ENCODE assay signal across 36 cellular contexts in genomic region chr18:35245719-35246317, GRCh38.
"Had no signal": no experiment of that assay in that cellular context is flagged by ENCODE, and none has a peak within 500 bp of the region (broad histone marks: within the 10 kb centered on the region; RNA-seq: fewer than 3 reads in every experiment).

No MANE protein-coding gene starts in this region.

- DNase-seq: activated B cell treated with CpG ODN at 0.5 μM for 24 hours; activated CD4-positive, alpha-beta memory T cell treated with anti-CD3 and anti-CD28 coated beads for 36 hours; activated CD4-positive, alpha-beta T cell treated with anti-CD3 and anti-CD28 coated beads for 4 hours; activated CD4-positive, alpha-beta T cell treated with anti-CD3 and anti-CD28 coated beads, Interleukin-2, amount 50 U/mL, for 1 hour; activated CD4-positive, CD25-positive, alpha-beta regulatory T cell treated with anti-CD3 and anti-CD28 coated beads, Interleukin-2, amount 50 U/mL, for 72 hours; activated CD8-positive, alpha-beta memory T cell treated with anti-CD3 and anti-CD28 coated beads, Interleukin-2, amount 50 U/mL, for 4 hours; activated gamma-delta T cell treated with Interleukin-2 at 50 U/mL for 16 hours; activated naive CD4-positive, alpha-beta T cell treated with anti-CD3 and anti-CD28 coated beads for 36 hours; activated T-cell treated with anti-CD3 and anti-CD28 coated beads for 4 hours; activated T-cell treated with anti-CD3 and anti-CD28 coated beads, Interleukin-2, amount 50 U/mL, for 4 hours; anterior cingulate cortex; caudate nucleus; cerebellar nuclear complex; MG63; NCI-H1048; NCI-H1105 treated with DMSO at 0.1 percent for 48 hours; NCI-H1436; NCI-H1694; NCI-H1930; NCI-H2081 treated with DMSO at 0.1 percent for 48 hours; NCI-H226; NCI-H446 treated with DMSO at 0.1 percent for 48 hours; NCI-H524; PC-3; Peyer's patch; SIG-M5; SW 1271; T-helper 1 cell; T-helper 2 cell; T-helper 9 cell had no signal

- H3K27ac ChIP-seq: Peyer's patch, RWPE1, VCaP had no signal

- H3K4me3 ChIP-seq: MG63, Peyer's patch had no signal

- FAIRE-seq: bronchial epithelial cell had no signal

- H3K9me3 ChIP-seq: Peyer's patch had no signal

- H3K27me3 ChIP-seq: MG63, Peyer's patch had no signal

- ATAC-seq: activated naive CD4-positive, alpha-beta T cell treated with anti-CD3 and anti-CD28 coated beads, Interleukin-2, amount 50 U/mL, for 72 hours; activated T-cell treated with anti-CD3 and anti-CD28 coated beads, Interleukin-2, amount 50 U/mL, for 4 hours; PC-3; Right ventricle myocardium inferior; SK-N-SH treated with all-trans-retinoic acid at 6 μM for 48 hours had no signal
